8 cellular contexts compared by ENCODE assay signal in the genomic region with DNA sequence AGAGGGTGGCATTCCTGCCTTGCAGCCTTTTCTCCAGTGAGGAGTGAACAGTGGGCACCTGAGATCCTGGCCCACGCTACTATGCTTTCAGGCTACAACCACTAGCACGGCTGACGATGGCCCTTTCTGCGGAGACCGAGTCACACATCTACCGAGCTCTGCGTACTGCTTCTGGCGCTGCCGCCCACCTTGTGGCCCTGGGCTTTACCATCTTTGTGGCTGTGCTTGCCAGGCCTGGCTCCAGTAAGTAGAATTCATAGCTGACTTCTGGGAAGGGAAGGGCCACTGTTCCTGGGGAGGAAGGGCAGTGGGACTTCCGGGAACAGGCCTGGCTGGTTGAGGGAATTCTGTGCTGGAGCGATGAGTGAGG. TPM values are rescaled to one million over a fixed set of nuclear protein-coding genes. Genes with fewer than 3 reads are reported as not detected.
A peak's percentile ranks its signal among the peaks of the same experiment; 100 is the strongest.
DNase-seq lines count a peak whose midpoint lies in the region; ATAC-seq and TF ChIP-seq lines count a peak whose summit lies in the region.

No MANE protein-coding gene starts in this region.

- H3K4me1 Mint-ChIP-seq in CD4-positive, alpha-beta memory T cell = peaks cover 26 to 79% (median 53%) of the 10 kb centered on the region in 4 donors

- H3K27ac Mint-ChIP-seq in CD4-positive, alpha-beta memory T cell = peak overlapping the region; percentile 96 to 99 (median 99)

- no peaks in the 10 kb centered on the region for H3K9me3 ChIP-seq in CD4-positive, alpha-beta memory T cell (ENCODE audit: control insufficient read depth in 1 of 2, low read length in 2 of 2)
- H3K9me3 ChIP-seq in NT2/D1 (ENCODE audit: insufficient read depth, low read length) (no peaks in the 10 kb centered on the region), endocrine pancreas (ENCODE audit: control insufficient read depth, low read length) (no peaks in the 10 kb centered on the region), neutrophil (no peaks in the 10 kb centered on the region)

- DNase-seq in CD4-positive, alpha-beta memory T cell = no peak
- DNase-seq in NT2/D1 (ENCODE audit: low read depth, low spot score) (no peak), mesenteric fat pad (ENCODE audit: low spot score) (no peak)
- DNase-seq in stimulated activated CD4-positive, alpha-beta T cell treated with anti-CD3 and anti-CD28 coated beads, Interleukin-4, amount 100 ng/mL, for 24 hours = no peak

- H3K27me3 ChIP-seq in CD4-positive, alpha-beta memory T cell (ENCODE audit: insufficient read depth, low read length) = no peaks in the 10 kb centered on the region
- peaks cover 1% of the 10 kb centered on the region for H3K27me3 ChIP-seq in NT2/D1 (ENCODE audit: insufficient read depth, insufficient read length)
- no peaks in the 10 kb centered on the region for H3K27me3 ChIP-seq in endocrine pancreas (ENCODE audit: control insufficient read depth, insufficient read depth, low read length)
- H3K27me3 ChIP-seq in neutrophil = no peaks in the 10 kb centered on the region

- intact Hi-C loops in CD4-positive, alpha-beta memory T cell (cut with micrococcal nuclease) = loop anchor here (1.0 to 5.0 kb wide), 3 partner anchors 8 to 261 kb away; a partner anchor contains a TSS

- H3K4me1 ChIP-seq in CD4-positive, alpha-beta memory T cell (ENCODE audit: insufficient read depth, low read length) = peaks cover 60% of the 10 kb centered on the region
- H3K4me1 ChIP-seq in NT2/D1 (ENCODE audit: insufficient read depth, insufficient read length) (peaks cover 9% of the 10 kb centered on the region), endocrine pancreas (ENCODE audit: control insufficient read depth, insufficient read depth, low read length) (no peaks in the 10 kb centered on the region), neutrophil (ENCODE audit: control insufficient read depth in 1 of 2, insufficient read depth in 1 of 2, low read depth in 1 of 2, low read length in 1 of 2) (peaks cover 33 to 36% of the 10 kb centered on the region in 2 experiments)

- ATAC-seq in HG03025 (IDR thresholded peaks at IDR 0.05; ENCODE audit: low FRiP score, unreplicated experiment) = no peak
- no peak for ATAC-seq in GM18505 (IDR thresholded peaks at IDR 0.05; ENCODE audit: unreplicated experiment)

- H3K9me3 Mint-ChIP-seq in CD4-positive, alpha-beta memory T cell = no peaks in the 10 kb centered on the region

- CTCF ChIA-PET in CD4-positive, alpha-beta memory T cell (lab: Charles Lee; ENCODE audit: partially characterized antibody) = interaction anchor here (1.0 to 2.8 kb wide), 4 partner anchors 10 to 1038 kb away, joined by 3 to 31 read pairs (median 4); no protein-coding TSS in a partner anchor

- H3K4me3 Mint-ChIP-seq in CD4-positive, alpha-beta memory T cell = peak overlapping the region; percentile 91 to 99 (median 96)

- peaks cover 6 to 63% of the 10 kb centered on the region in 2 donors for H3K36me3 Mint-ChIP-seq in CD4-positive, alpha-beta memory T cell

- no peaks in the 10 kb centered on the region for H3K27me3 Mint-ChIP-seq in CD4-positive, alpha-beta memory T cell

- no peak for TF ChIP-seq POLR2A in GM18505 (IDR thresholded peaks at IDR 0.05; ENCODE audit: borderline replicate concordance, extremely low read depth, insufficient read depth, insufficient read length)

- H3K9ac ChIP-seq in NT2/D1 (ENCODE audit: insufficient read length, low read depth) = peak overlapping the region; percentile 66
- H3K9ac ChIP-seq in endocrine pancreas (ENCODE audit: control insufficient read depth, insufficient read depth, low read length) = peak overlapping the region; percentile 34

- H3K36me3 ChIP-seq in CD4-positive, alpha-beta memory T cell (ENCODE audit: insufficient read depth, low read length) = peaks cover 38% of the 10 kb centered on the region
- H3K36me3 ChIP-seq in NT2/D1 (ENCODE audit: insufficient read depth, insufficient read length, low read length) (peaks cover 68% of the 10 kb centered on the region), endocrine pancreas (ENCODE audit: control insufficient read depth, insufficient read depth, low read length) (peaks cover 6% of the 10 kb centered on the region), neutrophil (peaks cover 57% of the 10 kb centered on the region)

- H3K27ac ChIP-seq in CD4-positive, alpha-beta memory T cell (ENCODE audit: low read depth, low read length) = peak overlapping the region; percentile 94
- H3K27ac ChIP-seq in neutrophil = peak overlapping the region; percentile 94

- TF ChIP-seq CTCF in neutrophil (IDR thresholded peaks at IDR 0.05) = no peak

- POLR2A ChIA-PET in CD4-positive, alpha-beta memory T cell (lab: Charles Lee; ENCODE audit: partially characterized antibody) = interaction anchor here (1.2 to 23.7 kb wide), 11 partner anchors 10 to 262 kb away, joined by 3 to 595 read pairs (median 8); a partner anchor contains a TSS

- peak overlapping the region; percentile 66 to 98 for H3K4me3 ChIP-seq in CD4-positive, alpha-beta memory T cell (ENCODE audit: low read length in 2 of 2)
- H3K4me3 ChIP-seq in NT2/D1 (ENCODE audit: insufficient read length, low read depth) (peak overlapping the region; percentile 100), endocrine pancreas (ENCODE audit: control insufficient read depth, insufficient read depth, low read length) (peak overlapping the region; percentile 14), neutrophil (ENCODE audit: low read depth in 1 of 2, low read length in 1 of 2) (peak overlapping the region; percentile 84 to 85)

RNA-seq across cellular contexts. Expression of a gene that starts 0.6 kb away (rescaled TPM):
- total RNA-seq in CD4-positive, alpha-beta memory T cell = 10 to 100 TPM; 39.6 to 40.0 TPM
- polyA plus RNA-seq in CD4-positive, alpha-beta memory T cell = 10 to 100 TPM; 66.2 to 68.3 TPM
- 18.1 TPM for total RNA-seq in mesenteric fat pad

RNA-seq across cellular contexts. Expression of a gene that starts 0.7 kb away (rescaled TPM):
- 10 to 100 TPM; 50.0 to 53.0 TPM for total RNA-seq in CD4-positive, alpha-beta memory T cell
- polyA plus RNA-seq in CD4-positive, alpha-beta memory T cell = 10 to 100 TPM; 39.6 to 41.9 TPM
- total RNA-seq in mesenteric fat pad = 17.3 TPM

RNA-seq across cellular contexts. Expression of a gene that starts 5.8 kb away (rescaled TPM):
- 1 to 10 TPM; 3.7 to 4.2 TPM for total RNA-seq in CD4-positive, alpha-beta memory T cell
- polyA plus RNA-seq in CD4-positive, alpha-beta memory T cell = not detected
- total RNA-seq in mesenteric fat pad = 0.71 TPM

RNA-seq across cellular contexts. Expression of a gene that starts 8.0 kb away (rescaled TPM):
- total RNA-seq in CD4-positive, alpha-beta memory T cell = 10 to 100 TPM; 31.1 to 34.6 TPM
- polyA plus RNA-seq in CD4-positive, alpha-beta memory T cell = 10 to 100 TPM; 28.6 to 38.4 TPM
- total RNA-seq in mesenteric fat pad = 45.6 TPM

RNA-seq across cellular contexts. Expression of a gene that starts 10.7 kb away (rescaled TPM):
- 10 to 100 TPM; 81.9 to 86.9 TPM for total RNA-seq in CD4-positive, alpha-beta memory T cell
- 10 to 100 TPM; 37.5 to 62.3 TPM for polyA plus RNA-seq in CD4-positive, alpha-beta memory T cell
- 45.3 TPM for total RNA-seq in mesenteric fat pad

Comparison
In these comparisons a context has a peak if more than half of its experiments do, and no peak if none do; other contexts are left out.
1. H3K4me3 ChIP-seq: peak in every context shown above with its lines; median percentile 100 in NT2/D1; 84 in neutrophil; 82 in CD4-positive, alpha-beta memory T cell; 14 in endocrine pancreas.